In genomic region chr22:37162221-37163095, GRCh38 we compare ENCODE assay signal across 9 cellular contexts. TPM values are rescaled to one million over a fixed set of nuclear protein-coding genes. Genes with fewer than 3 reads are reported as not detected.
A peak's percentile ranks its signal among the peaks of the same experiment; 100 is the strongest.
DNase-seq lines count a peak whose midpoint lies in the region; ATAC-seq and TF ChIP-seq lines count a peak whose summit lies in the region.
"Had no signal": no experiment of that assay in that cellular context is flagged by ENCODE, and none has a peak within 500 bp of the region (broad histone marks: within the 10 kb centered on the region; RNA-seq: fewer than 3 reads in every experiment).

No MANE protein-coding gene starts in this region.

- peak; percentile 89 for DNase-seq in GM12864 (ENCODE audit: low read depth)
- no peak for DNase-seq in astrocyte of the cerebellum (ENCODE audit: low read depth)
- no peak for DNase-seq in DMS153 treated with DMSO at 0.1 percent for 48 hours (lab: John Stamatoyannopoulos, UW; ENCODE audit: unreplicated experiment)
- DNase-seq in A673 (ENCODE audit: low spot score), result no peak
- DNase-seq in NCI-H524 treated with DMSO at 0.1 percent for 48 hours (lab: John Stamatoyannopoulos, UW), result no peak

- no peaks in the 10 kb centered on the region for H3K27me3 ChIP-seq in A673 (replicated peaks; ENCODE audit: insufficient read depth, low read depth, low read length, poor library complexity)

- no TSS peak for BruUV-seq in A673 (replicated peaks; lab: Mats Ljungman, UMichigan)

- H3K36me3 ChIP-seq in A673 (ENCODE audit: insufficient read depth, low read length, poor library complexity, severe bottlenecking), result no peaks in the 10 kb centered on the region

- ATAC-seq in GM21737 (IDR thresholded peaks at IDR 0.05; ENCODE audit: unreplicated experiment), result peak; percentile 44
- peak; percentile 89 for ATAC-seq in stimulated activated memory B cell treated with anti-CD40 and anti-IgM and Interleukin-4, amounts not matched to agents 10 μg/mL and 1 μg/mL and 100 μg/mL, for 72 hours

- peak overlapping the region; percentile 96 for H3K27ac Mint-ChIP-seq in T-helper 1 cell treated with Interleukin-12 subunit alpha and Interleukin-12 subunit beta and Interleukin-4 antibody, amounts not matched to agents 30 μg/mL and 1 μg/mL, for 36 hours
- H3K27ac Mint-ChIP-seq in stimulated activated memory B cell treated with anti-CD40 and anti-IgM and Interleukin-4, amounts not matched to agents 10 μg/mL and 1 μg/mL and 100 μg/mL, for 72 hours, result peak overlapping the region; percentile 93

- H3K27ac ChIP-seq in A673 (ENCODE audit: low read depth, low read length, poor library complexity, severe bottlenecking), result no peak overlapping the region

- intact Hi-C loops in A673 (cut with micrococcal nuclease; ENCODE audit: unreplicated experiment), result loop anchor here (10.0 kb wide), 1 partner anchor 102 kb away; no protein-coding TSS in a partner anchor

- peak overlapping the region; percentile 65 for H3K4me3 Mint-ChIP-seq in T-helper 1 cell treated with Interleukin-12 subunit alpha and Interleukin-12 subunit beta and Interleukin-4 antibody, amounts not matched to agents 30 μg/mL and 1 μg/mL, for 36 hours
- H3K4me3 Mint-ChIP-seq in stimulated activated memory B cell treated with anti-CD40 and anti-IgM and Interleukin-4, amounts not matched to agents 10 μg/mL and 1 μg/mL and 100 μg/mL, for 72 hours, result peak overlapping the region; percentile 43

- in situ Hi-C loops in astrocyte of the cerebellum (cut with HindIII; ENCODE audit: low sequenced_read_pairs), result no loop called here

- TF ChIP-seq CTCF in GM12864 (IDR thresholded peaks at IDR 0.05; ENCODE audit: low read depth, low read length, missing control alignments), result peak; percentile 52
- peak; percentile 8 for TF ChIP-seq CTCF in astrocyte of the cerebellum (IDR thresholded peaks at IDR 0.05; ENCODE audit: low read depth, low read length, missing control alignments)
- no peak for TF ChIP-seq CTCF in A673 (conservative IDR thresholded peaks at IDR 0.05; ENCODE audit: low read depth, low read length)

- no peaks in the 10 kb centered on the region for H3K36me3 Mint-ChIP-seq in T-helper 1 cell treated with Interleukin-12 subunit alpha and Interleukin-12 subunit beta and Interleukin-4 antibody, amounts not matched to agents 30 μg/mL and 1 μg/mL, for 36 hours (ENCODE audit: low read depth)
- H3K36me3 Mint-ChIP-seq in stimulated activated memory B cell treated with anti-CD40 and anti-IgM and Interleukin-4, amounts not matched to agents 10 μg/mL and 1 μg/mL and 100 μg/mL, for 72 hours, result no peaks in the 10 kb centered on the region

- peak overlapping the region; percentile 5; the same call in 1 of the 2 replicates for H3K4me3 ChIP-seq in GM12864 (ENCODE audit: low read depth, low read length)
- H3K4me3 ChIP-seq in astrocyte of the cerebellum (ENCODE audit: low read depth, low read length), result no peak overlapping the region
- H3K4me3 ChIP-seq in A673 (ENCODE audit: low read depth, low read length, poor library complexity, severe bottlenecking), result no peak overlapping the region

- POLR2A ChIA-PET in A673 (lab: Charles Lee; ENCODE audit: low non-redundant PET), result no interaction called here

- H3K4me1 Mint-ChIP-seq in T-helper 1 cell treated with Interleukin-12 subunit alpha and Interleukin-12 subunit beta and Interleukin-4 antibody, amounts not matched to agents 30 μg/mL and 1 μg/mL, for 36 hours (ENCODE audit: low read depth), result peaks cover 75% of the 10 kb centered on the region
- H3K4me1 Mint-ChIP-seq in stimulated activated memory B cell treated with anti-CD40 and anti-IgM and Interleukin-4, amounts not matched to agents 10 μg/mL and 1 μg/mL and 100 μg/mL, for 72 hours, result peaks cover 52% of the 10 kb centered on the region

- H3K4me1 ChIP-seq in A673 (ENCODE audit: insufficient read depth, low read length, poor library complexity, severe bottlenecking), result no peaks in the 10 kb centered on the region

- CTCF ChIA-PET in A673 (lab: Charles Lee), result interaction anchor here (0.6 kb wide), 1 partner anchor 10 kb away, joined by 3 read pairs; no protein-coding TSS in a partner anchor

- H3K9me3 Mint-ChIP-seq in T-helper 1 cell treated with Interleukin-12 subunit alpha and Interleukin-12 subunit beta and Interleukin-4 antibody, amounts not matched to agents 30 μg/mL and 1 μg/mL, for 36 hours, result no peaks in the 10 kb centered on the region
- no peaks in the 10 kb centered on the region for H3K9me3 Mint-ChIP-seq in stimulated activated memory B cell treated with anti-CD40 and anti-IgM and Interleukin-4, amounts not matched to agents 10 μg/mL and 1 μg/mL and 100 μg/mL, for 72 hours

- H3K9me3 ChIP-seq in A673 (ENCODE audit: low read depth, low read length, poor library complexity, severe bottlenecking), result no peaks in the 10 kb centered on the region

- H3K27me3 Mint-ChIP-seq in T-helper 1 cell treated with Interleukin-12 subunit alpha and Interleukin-12 subunit beta and Interleukin-4 antibody, amounts not matched to agents 30 μg/mL and 1 μg/mL, for 36 hours (ENCODE audit: low read depth), result no peaks in the 10 kb centered on the region
- H3K27me3 Mint-ChIP-seq in stimulated activated memory B cell treated with anti-CD40 and anti-IgM and Interleukin-4, amounts not matched to agents 10 μg/mL and 1 μg/mL and 100 μg/mL, for 72 hours, result peaks cover 3% of the 10 kb centered on the region

RNA-seq across cellular contexts. Expression of gene IL2RB, which starts 12.7 kb away (rescaled TPM):
- total RNA-seq in A673 (2021), result 0.97 and 1.5 TPM in 2 replicates
- total RNA-seq: endothelial cell of umbilical vein had no signal

RNA-seq across cellular contexts. Expression of gene C1QTNF6, which starts 25.6 kb away (rescaled TPM):
- total RNA-seq in A673 (2021), result 6.3 and 8.6 TPM in 2 replicates

RNA-seq across cellular contexts. Expression of gene SSTR3, which starts 49.8 kb away (rescaled TPM):
- not detected in 2 replicates for total RNA-seq in A673 (2021)
- total RNA-seq: endothelial cell of umbilical vein had no signal

RNA-seq across cellular contexts. Expression of gene TMPRSS6, which starts 52.9 kb away (rescaled TPM):
- not detected in 2 replicates for total RNA-seq in A673 (2021)
- total RNA-seq: endothelial cell of umbilical vein had no signal
